Comparison of ENCODE assay signal across 27 cellular contexts in the genomic region with DNA sequence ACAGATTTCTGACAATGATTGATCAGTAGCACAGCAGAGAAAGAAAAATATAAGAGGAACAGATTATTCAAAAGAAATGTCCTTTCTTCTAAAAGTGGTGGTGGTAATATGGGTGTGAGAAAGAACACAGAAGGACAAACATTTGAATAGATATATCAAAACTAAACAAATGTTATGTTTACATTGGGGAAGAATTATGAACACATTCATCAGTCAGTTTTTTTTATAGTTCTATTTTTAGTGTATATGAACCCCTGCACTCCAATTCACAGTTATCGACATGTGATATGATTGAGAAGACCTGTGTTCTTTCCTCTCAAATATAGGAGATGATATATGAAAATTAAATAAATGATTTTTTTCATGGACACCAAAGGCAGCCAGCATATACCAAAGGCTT.
"Had no signal": no experiment of that assay in that cellular context is flagged by ENCODE, and none has a peak within 500 bp of the region (broad histone marks: within the 10 kb centered on the region; RNA-seq: fewer than 3 reads in every experiment).

No MANE protein-coding gene starts in this region.

- H3K27ac Mint-ChIP-seq: natural killer cell; nephron; neural progenitor cell; progenitor cell of endocrine pancreas; stimulated activated effector memory CD8-positive, alpha-beta T cell treated with anti-CD3 and anti-CD28 coated beads, Interleukin-12 subunit alpha, Interleukin-12 subunit beta, amount 100 ng/mL, for 72 hours; stimulated activated naive B cell treated with anti-CD40 and anti-IgM and Interleukin-4, amounts not matched to agents 10 μg/mL and 1 μg/mL and 100 μg/mL, for 72 hours; stimulated activated naive CD8-positive, alpha-beta T cell treated with anti-CD3 and anti-CD28 coated beads, Interleukin-15, Interleukin-2, amounts not matched to agents 100 ng/mL and 50 ng/mL, for 24 hours had no signal

- H3K9me3 ChIP-seq: psoas muscle, right lobe of liver, sigmoid colon, stomach, thoracic aorta, thyroid gland, tibial nerve, upper lobe of left lung, vagina had no signal

- H3K9ac ChIP-seq: neural progenitor cell, parathyroid adenoma had no signal

- ATAC-seq: natural killer cell; psoas muscle; right cardiac atrium; right lobe of liver; stimulated activated effector memory CD8-positive, alpha-beta T cell treated with anti-CD3 and anti-CD28 coated beads, Interleukin-12 subunit alpha, Interleukin-12 subunit beta, amount 100 ng/mL, for 72 hours; stimulated activated naive B cell treated with anti-CD40 and anti-IgM and Interleukin-4, amounts not matched to agents 10 μg/mL and 1 μg/mL and 100 μg/mL, for 72 hours had no signal

- H3K4me1 Mint-ChIP-seq: natural killer cell; neural progenitor cell; stimulated activated effector memory CD8-positive, alpha-beta T cell treated with anti-CD3 and anti-CD28 coated beads, Interleukin-12 subunit alpha, Interleukin-12 subunit beta, amount 100 ng/mL, for 72 hours had no signal

- H3K9me3 Mint-ChIP-seq: natural killer cell; nephron; neural progenitor cell; stimulated activated effector memory CD8-positive, alpha-beta T cell treated with anti-CD3 and anti-CD28 coated beads, Interleukin-12 subunit alpha, Interleukin-12 subunit beta, amount 100 ng/mL, for 72 hours; stimulated activated naive CD8-positive, alpha-beta T cell treated with anti-CD3 and anti-CD28 coated beads, Interleukin-15, Interleukin-2, amounts not matched to agents 100 ng/mL and 50 ng/mL, for 24 hours had no signal

- H3K4me2 ChIP-seq: neural progenitor cell had no signal

- H3K27me3 ChIP-seq: neural progenitor cell, right lobe of liver, sigmoid colon, stomach, thyroid gland, tibial nerve, upper lobe of left lung, vagina had no signal

- H3K36me3 Mint-ChIP-seq: natural killer cell; neural progenitor cell; stimulated activated effector memory CD8-positive, alpha-beta T cell treated with anti-CD3 and anti-CD28 coated beads, Interleukin-12 subunit alpha, Interleukin-12 subunit beta, amount 100 ng/mL, for 72 hours; stimulated activated naive B cell treated with anti-CD40 and anti-IgM and Interleukin-4, amounts not matched to agents 10 μg/mL and 1 μg/mL and 100 μg/mL, for 72 hours had no signal

- H3K4me3 ChIP-seq: neural progenitor cell, psoas muscle, right lobe of liver, sigmoid colon, stomach, thoracic aorta, thyroid gland, tibial nerve, upper lobe of left lung, vagina had no signal

- H3K27me3 Mint-ChIP-seq: progenitor cell of endocrine pancreas had no signal

- H2AFZ ChIP-seq: neural progenitor cell, parathyroid adenoma had no signal

- DNase-seq: natural killer cell; occipital lobe; posterior cingulate gyrus; psoas muscle; right cardiac atrium; right lobe of liver; sigmoid colon; small intestine; stimulated activated CD4-positive, alpha-beta T cell treated with anti-CD3 and anti-CD28 coated beads, Interleukin-15, amount 100 ng/mL, for 24 hours; stimulated activated CD4-positive, alpha-beta T cell treated with anti-CD3 and anti-CD28 coated beads, Interleukin-2, amount 100 ng/mL, for 24 hours; stimulated activated CD4-positive, alpha-beta T cell treated with anti-CD3 and anti-CD28 coated beads, Interleukin-2, amount 100 ng/mL, for 48 hours; stimulated activated CD4-positive, alpha-beta T cell treated with anti-CD3 and anti-CD28 coated beads, Interleukin-4, amount 100 ng/mL, for 24 hours; stimulated activated naive B cell treated with anti-CD40 and anti-IgM and Interleukin-4, amounts not matched to agents 10 μg/mL and 1 μg/mL and 100 μg/mL, for 72 hours; stimulated activated naive CD4-positive, alpha-beta T cell treated with Interleukin-2 at 50 U/mL for 16 hours; stomach; thyroid gland; trophoblast cell; upper lobe of left lung had no signal

- H3K4me1 ChIP-seq: neural progenitor cell, psoas muscle, right lobe of liver, thyroid gland, upper lobe of left lung, vagina had no signal

- H3K4me3 Mint-ChIP-seq: natural killer cell; nephron; neural progenitor cell; stimulated activated effector memory CD8-positive, alpha-beta T cell treated with anti-CD3 and anti-CD28 coated beads, Interleukin-12 subunit alpha, Interleukin-12 subunit beta, amount 100 ng/mL, for 72 hours; stimulated activated naive B cell treated with anti-CD40 and anti-IgM and Interleukin-4, amounts not matched to agents 10 μg/mL and 1 μg/mL and 100 μg/mL, for 72 hours; stimulated activated naive CD8-positive, alpha-beta T cell treated with anti-CD3 and anti-CD28 coated beads, Interleukin-15, Interleukin-2, amounts not matched to agents 100 ng/mL and 50 ng/mL, for 24 hours had no signal

- H3K36me3 ChIP-seq: neural progenitor cell, right lobe of liver, sigmoid colon, stomach, thoracic aorta, thyroid gland, tibial nerve, upper lobe of left lung, vagina had no signal

- H3K27ac ChIP-seq: neural progenitor cell, parathyroid adenoma, psoas muscle, right lobe of liver, sigmoid colon, stomach, thoracic aorta, thyroid gland, tibial nerve, upper lobe of left lung, vagina had no signal

- H3K79me2 ChIP-seq: parathyroid adenoma had no signal
